ENCODE assay signal across 8 cellular contexts in genomic region chr18:26307161-26307773, GRCh38.
DNase-seq lines count a peak whose midpoint lies in the region; ATAC-seq, FAIRE-seq and TF ChIP-seq lines count a peak whose summit lies in the region.

No MANE protein-coding gene starts in this region.

- no peak overlapping the region for H2AFZ ChIP-seq in K562 (ENCODE audit: low read depth, low read length)

- no peaks in the 10 kb centered on the region for H3K9me1 ChIP-seq in K562 (ENCODE audit: control insufficient read depth, insufficient read depth, low read length)

- H3K4me3 ChIP-seq in AG04450 (ENCODE audit: low read depth, low read length): no peak overlapping the region
- H3K4me3 ChIP-seq in GM12865 (ENCODE audit: low read depth, low read length): no peak overlapping the region
- H3K4me3 ChIP-seq in K562: no peak overlapping the region
- H3K4me3 ChIP-seq in kidney (ENCODE audit: low read length in 2 of 2): no peak overlapping the region
- H3K4me3 ChIP-seq in upper lobe of right lung: no peak overlapping the region

- TF ChIP-seq CTCF in AG04450 (IDR thresholded peaks at IDR 0.05; ENCODE audit: low read depth, low read length): peak; percentile 76
- TF ChIP-seq CTCF in GM12865 (IDR thresholded peaks at IDR 0.05; ENCODE audit: insufficient read depth, low read depth, low read length, missing control alignments): peak; percentile 67
- TF ChIP-seq CTCF in K562 (IDR thresholded peaks at IDR 0.05 in 2 of 3, conservative IDR thresholded peaks at IDR 0.05 in 1 of 3; ENCODE audit: insufficient read depth in 2 of 3, low read depth in 1 of 3, low read length in 3 of 3): peak; percentile 50 to 72 (median 61)
- peak; percentile 63 for TF ChIP-seq CTCF in kidney (IDR thresholded peaks at IDR 0.05; ENCODE audit: borderline replicate concordance, extremely low read depth, insufficient read depth)
- peak; percentile 55 for TF ChIP-seq CTCF in upper lobe of right lung (IDR thresholded peaks at IDR 0.05)

- DNase-seq in AG04450 (ENCODE audit: low read depth, low spot score) (peak; percentile 15), GM12865 (ENCODE audit: low read depth) (peak; percentile 76), NCI-H2227 (lab: John Stamatoyannopoulos, UW; ENCODE audit: unreplicated experiment) (peak; percentile 59), K562 (ENCODE audit: extremely low read depth in 1 of 4, low spot score in 3 of 4) (peak; percentile 44 to 68 (median 48)), kidney (no peak), upper lobe of right lung (no peak)
- DNase-seq in stimulated activated CD4-positive, alpha-beta T cell treated with anti-CD3 and anti-CD28 coated beads, Interleukin-2, amount 100 ng/mL, for 48 hours: no peak

- 36% methylated on average over 3 of the region's 3 CpGs for WGBS in K562 (ENCODE audit: insufficient coverage, low coverage, missing lambda C conversion rate)

- H3K27ac ChIP-seq in AG04450 (ENCODE audit: low read depth, low read length) (no peak overlapping the region), K562 (ENCODE audit: extremely low read depth, low read depth, low read length) (no peak overlapping the region), kidney (ENCODE audit: low read depth in 2 of 2, low read length in 2 of 2) (no peak overlapping the region), upper lobe of right lung (no peak overlapping the region)

- H3K36me3 ChIP-seq in K562 (ENCODE audit: control insufficient read depth, insufficient read depth, low read length) (no peaks in the 10 kb centered on the region), kidney (ENCODE audit: control insufficient read depth in 1 of 2, insufficient read depth in 2 of 2, low read length in 2 of 2) (no peaks in the 10 kb centered on the region), upper lobe of right lung (no peaks in the 10 kb centered on the region)

- BruUV-seq in K562 (replicated peaks; lab: Mats Ljungman, UMichigan): no TSS peak

- peak; percentile 54 to 67 for TF ChIP-seq RAD21 in K562 (CRISPR knock-in tag; conservative IDR thresholded peaks at IDR 0.05 in 1 of 2, IDR thresholded peaks at IDR 0.05 in 1 of 2)

- no peak for TF ChIP-seq POLR2A in K562 (conservative IDR thresholded peaks at IDR 0.05)

- POLR2A ChIA-PET in AG04450 (lab: Yijun Ruan, JAX) (no interaction called here), K562 (lab: Yijun Ruan, JAX) (interaction anchor here (0.6 to 1.1 kb wide), 2 partner anchors 16 to 20 kb away, joined by 3 read pairs; no protein-coding TSS in a partner anchor)

- no peak overlapping the region for H3K4me2 ChIP-seq in K562 (ENCODE audit: insufficient read depth, low read length)

- in situ Hi-C loops in K562 (cut with MboI): no loop called here

- intact Hi-C loops in K562 (cut with micrococcal nuclease): loop anchor here (5.0 to 10.0 kb wide), 3 partner anchors 148 to 1290 kb away; no protein-coding TSS in a partner anchor
- intact Hi-C loops in kidney (cut with DNase I): no loop called here
- intact Hi-C loops in upper lobe of right lung (cut with DNase I): no loop called here

- FAIRE-seq in K562 (lab: Jason Lieb, UNC) (peak; percentile 87), kidney (lab: Jason Lieb, UNC) (peak; percentile 97)

- H3K4me1 ChIP-seq in K562 (replicated peaks in 1 of 2; ENCODE audit: control insufficient read depth in 2 of 2, insufficient read depth in 2 of 2, low read length in 2 of 2): no peaks in the 10 kb centered on the region
- H3K4me1 ChIP-seq in kidney (ENCODE audit: control insufficient read depth in 1 of 2, insufficient read depth in 1 of 2, low read depth in 1 of 2, low read length in 2 of 2): no peaks in the 10 kb centered on the region
- no peaks in the 10 kb centered on the region for H3K4me1 ChIP-seq in upper lobe of right lung

- no peaks in the 10 kb centered on the region for H3K79me2 ChIP-seq in K562 (ENCODE audit: control insufficient read depth, insufficient read depth, low read length)

- no peaks in the 10 kb centered on the region for H3K27me3 ChIP-seq in AG04450 (ENCODE audit: control insufficient read depth, insufficient read depth, low read length)
- no peaks in the 10 kb centered on the region for H3K27me3 ChIP-seq in K562 (ENCODE audit: control insufficient read depth in 2 of 2, insufficient read depth in 2 of 2, low read length in 2 of 2)
- H3K27me3 ChIP-seq in upper lobe of right lung: no peaks in the 10 kb centered on the region

- CTCF ChIA-PET in AG04450 (lab: Charles Lee) (interaction anchor here (0.5 to 2.0 kb wide), 14 partner anchors 9 to 1298 kb away, joined by 3 to 14 read pairs (median 4); no protein-coding TSS in a partner anchor), K562 (lab: Yijun Ruan, JAX; ENCODE audit: low intra/inter-chr PET ratio) (interaction anchor here (1.2 kb wide), 3 partner anchors 341 to 1292 kb away, joined by 3 to 5 read pairs (median 5); no protein-coding TSS in a partner anchor)

- H3K9ac ChIP-seq in K562 (ENCODE audit: insufficient read depth in 1 of 2, low read depth in 2 of 2, low read length in 2 of 2) (no peak overlapping the region), kidney (ENCODE audit: low read length in 2 of 2) (no peak overlapping the region)

- ATAC-seq in HG03159 (IDR thresholded peaks at IDR 0.05; ENCODE audit: unreplicated experiment) (peak; percentile 62), K562 (peak; percentile 92), upper lobe of right lung (peak; percentile 70)

- no peak for TF ChIP-seq EP300 in K562 (IDR thresholded peaks at IDR 0.05; ENCODE audit: low read length)

- no peaks in the 10 kb centered on the region for H4K20me1 ChIP-seq in K562 (replicated peaks; ENCODE audit: control insufficient read depth, insufficient read depth, low read length)

- H3K9me3 ChIP-seq in AG04450 (ENCODE audit: control insufficient read depth, insufficient read depth, low read length): no peaks in the 10 kb centered on the region
- H3K9me3 ChIP-seq in K562 (replicated peaks; ENCODE audit: control insufficient read depth, insufficient read depth, low read depth, low read length): no peaks in the 10 kb centered on the region
- H3K9me3 ChIP-seq in kidney (ENCODE audit: control insufficient read depth in 1 of 2, low read length in 2 of 2): no peaks in the 10 kb centered on the region
- H3K9me3 ChIP-seq in upper lobe of right lung: no peaks in the 10 kb centered on the region

TF ChIP-seq in K562, 482 proteins besides CTCF, POLR2A, EP300 and RAD21:
- TF ChIP-seq SMC3 (conservative IDR thresholded peaks at IDR 0.05; ENCODE audit: insufficient read depth, low read depth, low read length) (peak; percentile 72), MYBL2 (IDR thresholded peaks at IDR 0.05; ENCODE audit: low read depth) (no peak), MYBL2 (CRISPR knock-in tag; IDR thresholded peaks at IDR 0.05; ENCODE audit: borderline replicate concordance) (no peak)
TF ChIP-seq in K562: peak in this region for 1.

Comparison
In these comparisons a context has a peak if more than half of its experiments do, and no peak if none do; other contexts are left out.
1. DNase-seq: peak in AG04450 (single experiment), GM12865 (single experiment), NCI-H2227 (single experiment) and K562 (4 of 4); none in kidney (single experiment), upper lobe of right lung (single experiment) and stimulated activated CD4-positive, alpha-beta T cell treated with anti-CD3 and anti-CD28 coated beads, Interleukin-2, amount 100 ng/mL, for 48 hours (0 of 2).
2. Peak in every context shown above with its lines, with median percentiles within 50 percentile points of each other: CTCF ChIP-seq and ATAC-seq.